In the genomic region with DNA sequence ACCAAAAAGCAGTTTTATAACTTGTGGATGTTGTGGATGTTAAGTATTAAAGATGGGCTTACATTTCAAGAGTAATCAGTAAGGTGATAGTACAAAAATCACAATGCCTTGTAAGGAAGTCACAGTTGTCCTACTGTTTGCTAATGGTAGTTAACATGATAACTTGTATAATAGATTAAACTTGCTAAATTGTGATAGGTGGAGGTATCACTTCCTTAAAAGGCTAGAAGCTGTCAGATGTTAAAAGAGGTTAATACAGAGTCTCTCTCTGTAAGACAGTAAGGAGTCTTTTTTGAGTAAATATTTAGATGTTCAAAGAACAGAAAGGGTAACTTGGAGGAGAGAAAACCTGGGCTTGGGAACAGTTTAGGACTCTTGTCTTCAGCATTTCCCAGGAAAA, we compare ENCODE assay signal across 19 cellular contexts. TPM values are rescaled to one million over a fixed set of nuclear protein-coding genes. Genes with fewer than 3 reads are reported as not detected.
DNase-seq lines count a peak whose midpoint lies in the region; ATAC-seq and TF ChIP-seq lines count a peak whose summit lies in the region.
"Had no signal": no experiment of that assay in that cellular context is flagged by ENCODE, and none has a peak within 500 bp of the region (broad histone marks: within the 10 kb centered on the region; RNA-seq: fewer than 3 reads in every experiment).

No MANE protein-coding gene starts in this region.

- H3K36me3 ChIP-seq in neuron (ENCODE audit: insufficient read depth, low read length), result no peaks in the 10 kb centered on the region
- H3K36me3 ChIP-seq in thyroid gland, result no peaks in the 10 kb centered on the region

- H3K9me3 ChIP-seq in neuron (ENCODE audit: low read length), result peaks cover 2% of the 10 kb centered on the region
- H3K9me3 ChIP-seq in thyroid gland, result no peaks in the 10 kb centered on the region

- intact Hi-C loops in thyroid gland (cut with DNase I), result no loop called here

- H2AFZ ChIP-seq in neuron (ENCODE audit: low read depth, low read length), result peak overlapping the region; percentile 67

- no peak for TF ChIP-seq CTCF in choroid plexus epithelial cell (conservative IDR thresholded peaks at IDR 0.05; ENCODE audit: low read depth, low read length)
- TF ChIP-seq CTCF in thyroid gland (IDR thresholded peaks at IDR 0.05), result no peak

- TF ChIP-seq POLR2A in thyroid gland (IDR thresholded peaks at IDR 0.05), result no peak
- no peak for TF ChIP-seq POLR2A in GM18505 (IDR thresholded peaks at IDR 0.05; ENCODE audit: borderline replicate concordance, extremely low read depth, insufficient read depth, insufficient read length)

- ATAC-seq in GM19351 (IDR thresholded peaks at IDR 0.05; ENCODE audit: unreplicated experiment) (peak; percentile 68), HG03378 (IDR thresholded peaks at IDR 0.05; ENCODE audit: unreplicated experiment) (peak; percentile 54), GM18505 (IDR thresholded peaks at IDR 0.05; ENCODE audit: unreplicated experiment) (no peak)
- ATAC-seq: A549, K562 had no signal

- H3K4me3 ChIP-seq in choroid plexus epithelial cell (ENCODE audit: low read depth, low read length) (no peak overlapping the region), neuron (ENCODE audit: low read length) (no peak overlapping the region), thyroid gland (replicated peaks in 1 of 3) (no peak overlapping the region)
- H3K4me3 ChIP-seq: A549, K562 had no signal

- peaks cover 5% of the 10 kb centered on the region for H3K4me1 ChIP-seq in neuron (ENCODE audit: insufficient read depth, low read length)
- H3K4me1 ChIP-seq in thyroid gland, result no peaks in the 10 kb centered on the region
- H3K4me1 ChIP-seq: A549 had no signal

- DNase-seq in choroid plexus epithelial cell (ENCODE audit: low read depth), result peak; percentile 18
- DNase-seq in thyroid gland, result no peak
- DNase-seq in T-helper 2 cell, result no peak
- no peak for DNase-seq in ureter (ENCODE audit: low spot score)
- DNase-seq: C1 segment of cervical spinal cord, DMS 273 treated with DMSO at 0.1 percent for 48 hours, GDM1, H7, NCI-H1417 treated with DMSO at 0.1 percent for 48 hours, NCI-H2029, NCI-H510A, NCI-H774, SW 1271 had no signal

- no peak overlapping the region for H3K27ac ChIP-seq in thyroid gland
- H3K27ac ChIP-seq: A549 had no signal

- H3K27me3 ChIP-seq in neuron (ENCODE audit: insufficient read depth, low read length) (no peaks in the 10 kb centered on the region), thyroid gland (no peaks in the 10 kb centered on the region)

RNA-seq across cellular contexts. Expression of a gene that starts 14.2 kb away (rescaled TPM):
- total RNA-seq in thyroid gland, result 10 to 100 TPM in 3 of 4 donors, 1 to 10 TPM in 1; 9.5 to 17.2 (median 14.9) TPM
- 6.2 TPM for total RNA-seq in ureter
